Comparison of ENCODE assay signal across 9 cellular contexts in the genomic region with DNA sequence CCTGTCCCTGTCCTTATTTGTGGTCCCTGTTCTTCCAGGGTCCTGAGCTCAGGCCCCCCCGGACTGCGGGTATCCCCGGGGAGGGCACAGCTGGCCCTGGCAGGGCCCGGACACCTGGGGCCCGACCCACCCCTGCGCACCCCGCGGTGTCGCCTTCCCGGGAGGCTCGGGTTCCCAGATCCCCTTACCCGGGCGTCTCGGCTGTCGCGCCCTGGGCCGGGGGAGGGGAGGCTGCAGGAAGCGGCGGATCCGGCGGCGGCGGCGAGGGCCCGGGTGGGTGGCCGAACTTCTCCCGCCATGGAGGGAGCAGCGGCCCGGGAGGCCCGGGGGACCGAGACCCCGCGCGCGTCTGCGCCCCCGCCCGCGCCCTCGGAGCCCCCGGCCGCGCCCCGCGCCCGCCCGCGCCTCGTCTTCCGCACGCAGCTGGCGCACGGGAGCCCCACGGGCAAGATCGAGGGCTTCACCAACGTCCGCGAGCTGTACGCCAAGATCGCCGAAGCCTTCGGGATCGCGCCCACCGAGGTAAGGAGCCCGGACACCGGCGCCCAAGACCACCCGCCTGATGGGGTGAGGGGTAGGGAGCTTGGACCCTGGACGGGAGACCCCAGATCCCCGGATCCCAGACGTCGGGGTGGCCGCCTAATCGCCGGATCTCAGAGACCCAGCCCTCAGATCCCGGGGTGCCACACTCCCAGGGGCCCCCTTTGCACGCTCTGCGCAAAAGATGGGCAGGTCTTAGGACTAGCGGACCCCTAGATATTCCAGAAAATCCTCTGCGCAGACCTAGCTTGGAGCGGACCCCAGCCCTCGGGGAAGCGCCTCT. TPM values are rescaled to one million over a fixed set of nuclear protein-coding genes. Genes with fewer than 3 reads are reported as not detected.
DNase-seq lines count a peak whose midpoint lies in the region; ATAC-seq lines count a peak whose summit lies in the region.
"Had no signal": no experiment of that assay in that cellular context is flagged by ENCODE, and none has a peak within 500 bp of the region (broad histone marks: within the 10 kb centered on the region; RNA-seq: fewer than 3 reads in every experiment).

TSS of gene GIPC3 (plus strand) at position 178 of the 823 bp plus-strand sequence. CDS start at position 298, 120 bp downstream.

- no peaks in the 10 kb centered on the region for H3K4me1 ChIP-seq in iPS-15b (ENCODE audit: control insufficient read depth, insufficient read depth, low read length)

- H3K27me3 ChIP-seq in iPS-15b (ENCODE audit: control insufficient read depth, insufficient read depth, low read length): peaks cover 17% of the 10 kb centered on the region

- intact Hi-C loops in activated CD4-positive, alpha-beta T cell treated with anti-CD3 and anti-CD28 coated beads, Interleukin-2, amount 10 ng/mL, durations not matched to agents 24 days and 14 days (cut with micrococcal nuclease): no loop called here

- peak; percentile 50 to 59 for ATAC-seq in activated T-cell treated with anti-CD3 and anti-CD28 coated beads, Interleukin-2, amount 50 U/mL, for 4 hours
- ATAC-seq in stimulated activated effector memory CD8-positive, alpha-beta T cell treated with anti-CD3 and anti-CD28 coated beads, Interleukin-12 subunit alpha, Interleukin-12 subunit beta, amount 100 ng/mL, for 72 hours: no peak
- ATAC-seq in GM21381 (IDR thresholded peaks at IDR 0.05; ENCODE audit: unreplicated experiment): no peak
- no peak for ATAC-seq in HG03139 (IDR thresholded peaks at IDR 0.05; ENCODE audit: unreplicated experiment)

- H3K36me3 Mint-ChIP-seq in activated T-cell treated with anti-CD3 and anti-CD28 coated beads, Interleukin-2, amount 50 U/mL, for 4 hours (ENCODE audit: insufficient read depth): no peaks in the 10 kb centered on the region
- H3K36me3 Mint-ChIP-seq in stimulated activated effector memory CD8-positive, alpha-beta T cell treated with anti-CD3 and anti-CD28 coated beads, Interleukin-12 subunit alpha, Interleukin-12 subunit beta, amount 100 ng/mL, for 72 hours: no peaks in the 10 kb centered on the region
- H3K36me3 Mint-ChIP-seq in activated CD4-positive, alpha-beta T cell treated with anti-CD3 and anti-CD28 coated beads, Interleukin-2, amount 10 ng/mL, durations not matched to agents 24 days and 14 days (ENCODE audit: low read depth): no peaks in the 10 kb centered on the region

- H3K4me3 Mint-ChIP-seq in activated T-cell treated with anti-CD3 and anti-CD28 coated beads, Interleukin-2, amount 50 U/mL, for 4 hours: peak within 1 kb of the TSS; percentile 33
- peak within 1 kb of the TSS; percentile 35 for H3K4me3 Mint-ChIP-seq in stimulated activated effector memory CD8-positive, alpha-beta T cell treated with anti-CD3 and anti-CD28 coated beads, Interleukin-12 subunit alpha, Interleukin-12 subunit beta, amount 100 ng/mL, for 72 hours
- no peak within 1 kb of the TSS for H3K4me3 Mint-ChIP-seq in activated CD4-positive, alpha-beta T cell treated with anti-CD3 and anti-CD28 coated beads, Interleukin-2, amount 10 ng/mL, durations not matched to agents 24 days and 14 days

- peak within 1 kb of the TSS; percentile 55 for H3K4me3 ChIP-seq in iPS-15b (ENCODE audit: low read depth, low read length)

- peak within 1 kb of the TSS; percentile 24 for H3K9ac ChIP-seq in iPS-15b (ENCODE audit: low read depth, low read length)

- no peaks in the 10 kb centered on the region for H3K4me1 Mint-ChIP-seq in activated T-cell treated with anti-CD3 and anti-CD28 coated beads, Interleukin-2, amount 50 U/mL, for 4 hours (ENCODE audit: low read depth)
- H3K4me1 Mint-ChIP-seq in stimulated activated effector memory CD8-positive, alpha-beta T cell treated with anti-CD3 and anti-CD28 coated beads, Interleukin-12 subunit alpha, Interleukin-12 subunit beta, amount 100 ng/mL, for 72 hours: no peaks in the 10 kb centered on the region
- no peaks in the 10 kb centered on the region for H3K4me1 Mint-ChIP-seq in activated CD4-positive, alpha-beta T cell treated with anti-CD3 and anti-CD28 coated beads, Interleukin-2, amount 10 ng/mL, durations not matched to agents 24 days and 14 days

- no peak within 1 kb of the TSS for H3K27ac Mint-ChIP-seq in stimulated activated effector memory CD8-positive, alpha-beta T cell treated with anti-CD3 and anti-CD28 coated beads, Interleukin-12 subunit alpha, Interleukin-12 subunit beta, amount 100 ng/mL, for 72 hours
- no peak within 1 kb of the TSS for H3K27ac Mint-ChIP-seq in activated CD4-positive, alpha-beta T cell treated with anti-CD3 and anti-CD28 coated beads, Interleukin-2, amount 10 ng/mL, durations not matched to agents 24 days and 14 days

- no peaks in the 10 kb centered on the region for H3K36me3 ChIP-seq in iPS-15b (ENCODE audit: control insufficient read depth, insufficient read depth, low read length)

- H3K27me3 Mint-ChIP-seq in activated T-cell treated with anti-CD3 and anti-CD28 coated beads, Interleukin-2, amount 50 U/mL, for 4 hours (ENCODE audit: low read depth): no peaks in the 10 kb centered on the region
- peaks cover 2% of the 10 kb centered on the region for H3K27me3 Mint-ChIP-seq in activated CD4-positive, alpha-beta T cell treated with anti-CD3 and anti-CD28 coated beads, Interleukin-2, amount 10 ng/mL, durations not matched to agents 24 days and 14 days

- H3K9me3 Mint-ChIP-seq in activated T-cell treated with anti-CD3 and anti-CD28 coated beads, Interleukin-2, amount 50 U/mL, for 4 hours: no peaks in the 10 kb centered on the region
- no peaks in the 10 kb centered on the region for H3K9me3 Mint-ChIP-seq in stimulated activated effector memory CD8-positive, alpha-beta T cell treated with anti-CD3 and anti-CD28 coated beads, Interleukin-12 subunit alpha, Interleukin-12 subunit beta, amount 100 ng/mL, for 72 hours
- H3K9me3 Mint-ChIP-seq in activated CD4-positive, alpha-beta T cell treated with anti-CD3 and anti-CD28 coated beads, Interleukin-2, amount 10 ng/mL, durations not matched to agents 24 days and 14 days: no peaks in the 10 kb centered on the region

- peak; percentile 20 for DNase-seq in NCI-H146 (lab: John Stamatoyannopoulos, UW)
- DNase-seq in NCI-H146 treated with DMSO at 0.1 percent for 48 hours (lab: John Stamatoyannopoulos, UW; ENCODE audit: unreplicated experiment): no peak
- no peak for DNase-seq in activated T-cell treated with anti-CD3 and anti-CD28 coated beads, Interleukin-2, amount 50 U/mL, for 4 hours
- no peak for DNase-seq in stimulated activated effector memory CD8-positive, alpha-beta T cell treated with anti-CD3 and anti-CD28 coated beads, Interleukin-12 subunit alpha, Interleukin-12 subunit beta, amount 100 ng/mL, for 72 hours (ENCODE audit: low spot score in 2 of 2)
- no peak for DNase-seq in activated CD4-positive, alpha-beta T cell treated with anti-CD3 and anti-CD28 coated beads, Interleukin-2, amount 10 ng/mL, durations not matched to agents 24 days and 14 days
- DNase-seq: NK-92 treated with Interleukin-12 subunit alpha and Interleukin-12 subunit beta, amount 100 ng/mL, for 24 hours had no signal

- no peaks in the 10 kb centered on the region for H3K9me3 ChIP-seq in iPS-15b (ENCODE audit: control insufficient read depth, insufficient read depth, low read length)

RNA-seq across cellular contexts. Expression of gene GIPC3, which starts in this region (rescaled TPM):
- under 1 TPM; 0.23 to 0.40 (median 0.27) TPM for total RNA-seq in activated T-cell treated with anti-CD3 and anti-CD28 coated beads, Interleukin-2, amount 50 U/mL, for 4 hours
- 0.36 and 0.37 TPM in 2 replicates for total RNA-seq in activated CD4-positive, alpha-beta T cell treated with anti-CD3 and anti-CD28 coated beads, Interleukin-2, amount 10 ng/mL, durations not matched to agents 24 days and 14 days

Comparison
In these comparisons a context has a peak if more than half of its experiments do, and no peak if none do; other contexts are left out.
1. Peak in ATAC-seq in activated T-cell treated with anti-CD3 and anti-CD28 coated beads, Interleukin-2, amount 50 U/mL, for 4 hours; RNA of the gene not detected or under 1 TPM.